Comparison of ENCODE assay signal across 15 cellular contexts in the genomic region with DNA sequence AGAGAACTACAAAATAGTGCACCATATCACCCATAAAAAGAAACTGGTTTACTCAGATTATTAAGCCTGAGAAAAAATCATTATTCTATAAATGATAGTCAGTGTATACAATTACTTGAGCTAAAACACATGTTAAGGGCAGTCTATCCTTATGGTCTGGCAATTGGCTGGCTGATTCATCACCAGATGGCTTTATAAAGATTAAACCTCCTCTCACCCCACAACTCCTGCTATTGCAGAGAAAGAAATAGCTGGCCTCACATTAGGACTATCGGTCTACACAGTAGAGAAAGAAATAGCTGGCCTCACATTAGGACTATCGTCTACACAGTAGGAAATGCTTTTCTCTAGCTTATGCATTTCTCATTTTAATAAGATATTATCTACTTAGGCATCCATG. TPM values are rescaled to one million over a fixed set of nuclear protein-coding genes. Genes with fewer than 3 reads are reported as not detected.
DNase-seq lines count a peak whose midpoint lies in the region; ATAC-seq and TF ChIP-seq lines count a peak whose summit lies in the region.
"Had no signal": no experiment of that assay in that cellular context is flagged by ENCODE, and none has a peak within 500 bp of the region (broad histone marks: within the 10 kb centered on the region; RNA-seq: fewer than 3 reads in every experiment).

No MANE protein-coding gene starts in this region.

- peak; percentile 38 for DNase-seq in D341Med (ENCODE audit: low spot score)
- DNase-seq in MG63: peak; percentile 23
- DNase-seq in cardiac fibroblast (ENCODE audit: low read depth in 2 of 2): peak; percentile 69 to 76
- peak; percentile 88 for DNase-seq in iris pigment epithelial cell (ENCODE audit: low read depth)
- no peak for DNase-seq in stimulated activated naive CD8-positive, alpha-beta T cell treated with anti-CD3 and anti-CD28 coated beads, Interleukin-15, amount 100 ng/mL, for 72 hours
- DNase-seq in aorta: no peak
- DNase-seq in ecto neural progenitor cell (ENCODE audit: low spot score): no peak
- DNase-seq in NCI-H1436 treated with DMSO at 0.1 percent for 48 hours (lab: John Stamatoyannopoulos, UW): no peak
- DNase-seq: activated CD4-positive, alpha-beta T cell treated with anti-CD3 and anti-CD28 coated beads, Interleukin-2, amount 50 U/mL, for 48 hours; activated T-cell treated with anti-CD3 and anti-CD28 coated beads, Interleukin-2, amount 50 U/mL, for 4 hours; NCI-H748 treated with DMSO at 0.1 percent for 48 hours had no signal

- H3K27ac Mint-ChIP-seq in stimulated activated naive CD8-positive, alpha-beta T cell treated with anti-CD3 and anti-CD28 coated beads, Interleukin-15, amount 100 ng/mL, for 72 hours: no peak overlapping the region
- H3K27ac Mint-ChIP-seq: activated naive CD4-positive, alpha-beta T cell treated with anti-CD3 and anti-CD28 coated beads, Interleukin-2, amount 50 U/mL, for 72 hours; memory B cell had no signal

- H3K4me3 Mint-ChIP-seq in stimulated activated naive CD8-positive, alpha-beta T cell treated with anti-CD3 and anti-CD28 coated beads, Interleukin-15, amount 100 ng/mL, for 72 hours: no peak overlapping the region
- H3K4me3 Mint-ChIP-seq: activated T-cell treated with anti-CD3 and anti-CD28 coated beads, Interleukin-2, amount 50 U/mL, for 4 hours; memory B cell; neural crest cell had no signal

- peaks cover 0 to 4% of the 10 kb centered on the region in 2 donors for H3K4me1 ChIP-seq in aorta (ENCODE audit: control insufficient read depth in 1 of 2, insufficient read depth in 2 of 2, low read length in 2 of 2)

- peaks cover 6% of the 10 kb centered on the region for H3K4me1 Mint-ChIP-seq in stimulated activated naive CD8-positive, alpha-beta T cell treated with anti-CD3 and anti-CD28 coated beads, Interleukin-15, amount 100 ng/mL, for 72 hours
- H3K4me1 Mint-ChIP-seq: neural crest cell had no signal

- H3K27ac ChIP-seq in aorta (ENCODE audit: low read depth in 1 of 2, low read length in 2 of 2): no peak overlapping the region
- H3K27ac ChIP-seq: RWPE1 had no signal

- H3K27me3 ChIP-seq in MG63: no peaks in the 10 kb centered on the region
- H3K27me3 ChIP-seq in aorta (ENCODE audit: control insufficient read depth in 1 of 2, insufficient read depth in 2 of 2, low read length in 1 of 2): no peaks in the 10 kb centered on the region

- H3K9me3 ChIP-seq in MG63: peaks cover 29% of the 10 kb centered on the region
- peaks cover 6% of the 10 kb centered on the region for H3K9me3 ChIP-seq in aorta (ENCODE audit: control insufficient read depth, low read length)

- TF ChIP-seq CTCF in cardiac fibroblast (IDR thresholded peaks at IDR 0.05; ENCODE audit: low read depth, low read length): no peak

- H3K4me3 ChIP-seq in MG63: no peak overlapping the region
- H3K4me3 ChIP-seq in cardiac fibroblast (replicated peaks in 1 of 2; ENCODE audit: low read depth in 2 of 2, low read length in 2 of 2): no peak overlapping the region
- H3K4me3 ChIP-seq in aorta (ENCODE audit: low read length in 2 of 2): no peak overlapping the region

- H3K27me3 Mint-ChIP-seq in stimulated activated naive CD8-positive, alpha-beta T cell treated with anti-CD3 and anti-CD28 coated beads, Interleukin-15, amount 100 ng/mL, for 72 hours: no peaks in the 10 kb centered on the region
- H3K27me3 Mint-ChIP-seq: memory B cell had no signal

- intact Hi-C loops in aorta (cut with DNase I): no loop called here

- ATAC-seq in stimulated activated naive CD8-positive, alpha-beta T cell treated with anti-CD3 and anti-CD28 coated beads, Interleukin-15, amount 100 ng/mL, for 72 hours: no peak
- ATAC-seq in aorta (ENCODE audit: low FRiP score): no peak
- ATAC-seq: activated naive CD4-positive, alpha-beta T cell treated with anti-CD3 and anti-CD28 coated beads, Interleukin-2, amount 50 U/mL, for 72 hours; activated T-cell treated with anti-CD3 and anti-CD28 coated beads, Interleukin-2, amount 50 U/mL, for 4 hours had no signal

- H3K9me3 Mint-ChIP-seq in stimulated activated naive CD8-positive, alpha-beta T cell treated with anti-CD3 and anti-CD28 coated beads, Interleukin-15, amount 100 ng/mL, for 72 hours: peaks cover 16 to 36% of the 10 kb centered on the region in 2 donors

- H3K36me3 ChIP-seq in MG63 (peaks cover 51% of the 10 kb centered on the region), aorta (ENCODE audit: control insufficient read depth in 1 of 2, insufficient read depth in 2 of 2, low read length in 1 of 2) (no peaks in the 10 kb centered on the region)

- WGBS in aorta, 2 donors: 83 to 88% methylated on average over 2 of the region's 2 CpGs

RNA-seq across cellular contexts. Expression of a gene that starts 21.2 kb away (rescaled TPM):
- total RNA-seq in MG63 (2014; rRNA removed; shearing (Covaris generic); ENCODE audit: low replicate concordance): 31.9 and 46.1 TPM in 2 replicates
- 100 to 1,000 TPM in 1 of 2 donors, 10 to 100 TPM in 1; 63.5 to 120 TPM for total RNA-seq in aorta
- 10 to 100 TPM; 12.9 to 13.7 TPM for polyA plus RNA-seq in aorta

RNA-seq across cellular contexts. Expression of a gene that starts 21.9 kb away (rescaled TPM):
- total RNA-seq in MG63 (2014; rRNA removed; shearing (Covaris generic); ENCODE audit: low replicate concordance): 17.2 and 19.2 TPM in 2 replicates
- total RNA-seq in aorta: 10 to 100 TPM; 39.4 to 93.4 TPM
- 10 to 100 TPM; 23.2 to 24.9 TPM for polyA plus RNA-seq in aorta

Comparison
In these comparisons a context has a peak if more than half of its experiments do, and no peak if none do; other contexts are left out.
1. DNase-seq: peak in D341Med (single experiment), MG63 (single experiment), cardiac fibroblast (2 of 2) and iris pigment epithelial cell (single experiment); none in stimulated activated naive CD8-positive, alpha-beta T cell treated with anti-CD3 and anti-CD28 coated beads, Interleukin-15, amount 100 ng/mL, for 72 hours (0 of 2), aorta (0 of 2), ecto neural progenitor cell (single experiment) and NCI-H1436 treated with DMSO at 0.1 percent for 48 hours (single experiment).